ENCODE assay signal across 17 cellular contexts in the genomic region with DNA sequence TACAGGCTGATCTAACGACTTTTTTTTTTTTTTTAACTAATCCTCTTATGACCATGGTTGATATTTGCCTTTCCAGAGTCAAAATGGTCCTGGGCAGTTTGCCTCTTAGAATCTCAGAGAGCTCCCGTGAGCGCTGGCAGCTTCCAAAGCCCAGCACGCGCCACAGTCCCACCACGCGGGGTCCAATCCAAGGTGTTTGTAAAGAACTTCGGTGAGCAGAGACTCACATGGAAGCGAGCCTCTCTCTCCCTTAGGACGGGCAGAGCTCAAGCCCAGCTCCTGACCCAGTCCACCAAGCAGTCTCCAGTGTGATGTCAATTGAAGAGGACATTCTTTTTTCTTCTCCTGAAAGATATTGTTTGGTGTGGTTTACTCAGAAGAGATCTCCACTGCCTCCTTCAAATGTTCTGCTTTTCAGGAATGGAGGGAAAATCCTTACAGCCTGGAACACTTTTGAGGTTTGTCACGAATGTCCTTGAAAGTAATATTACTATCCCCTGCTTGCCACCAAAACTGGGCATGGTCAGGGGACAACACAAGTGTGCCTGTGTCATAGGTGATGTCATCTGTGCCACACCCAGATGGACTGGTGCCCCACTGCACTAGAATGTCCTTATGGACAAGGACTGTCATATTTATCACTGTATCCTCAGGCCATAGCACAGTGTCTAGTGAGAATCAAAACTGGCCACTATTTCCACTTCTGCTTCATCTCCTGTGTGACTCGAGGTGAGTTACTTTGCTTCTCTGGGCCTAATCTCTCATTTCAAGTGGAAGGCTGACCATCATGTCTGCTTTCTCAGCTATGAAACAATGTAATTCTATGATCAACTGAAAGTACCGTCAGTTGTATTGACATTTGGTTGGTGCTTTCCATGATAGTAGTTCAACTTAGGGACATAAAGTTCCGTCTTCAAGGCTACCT.
"Had no signal": no experiment of that assay in that cellular context is flagged by ENCODE, and none has a peak within 500 bp of the region (broad histone marks: within the 10 kb centered on the region; RNA-seq: fewer than 3 reads in every experiment).

No MANE protein-coding gene starts in this region.

- H3K4me3 ChIP-seq: dorsolateral prefrontal cortex, left lung, lung, neural progenitor cell, pancreas had no signal

- H3K4me1 ChIP-seq: neural progenitor cell had no signal

- FAIRE-seq: frontal cortex, pancreas had no signal

- H3K27me3 Mint-ChIP-seq: natural killer cell treated with Interleukin-12 subunit alpha and Interleukin-12 subunit beta and Interleukin-15 and Interleukin-18, amount 100 ng/mL, for 72 hours; progenitor cell of endocrine pancreas had no signal

- H3K4me1 Mint-ChIP-seq: neural progenitor cell had no signal

- DNase-seq: cortex of kidney; dorsolateral prefrontal cortex; effector CD8-positive, alpha-beta T cell; islet precursor cell; left lung; mesenchymal stem cell; midbrain; occipital lobe; pancreas; stimulated activated CD4-positive, alpha-beta T cell treated with anti-CD3 and anti-CD28 coated beads, Interleukin-2, amount 100 ng/mL, for 24 hours; stimulated activated naive CD4-positive, alpha-beta T cell; trophoblast cell had no signal

- H3K4me3 Mint-ChIP-seq: natural killer cell treated with Interleukin-12 subunit alpha and Interleukin-12 subunit beta and Interleukin-15 and Interleukin-18, amount 100 ng/mL, for 72 hours; neural progenitor cell had no signal

- H3K36me3 Mint-ChIP-seq: neural progenitor cell had no signal

- H3K9me3 ChIP-seq: left lung, pancreas had no signal

- H3K9ac ChIP-seq: neural progenitor cell had no signal

- H3K4me2 ChIP-seq: neural progenitor cell had no signal

- H3K27ac Mint-ChIP-seq: natural killer cell treated with Interleukin-12 subunit alpha and Interleukin-12 subunit beta and Interleukin-15 and Interleukin-18, amount 100 ng/mL, for 72 hours; neural progenitor cell; progenitor cell of endocrine pancreas had no signal

- H3K27me3 ChIP-seq: left lung, neural progenitor cell, pancreas had no signal

- H3K9me3 Mint-ChIP-seq: natural killer cell treated with Interleukin-12 subunit alpha and Interleukin-12 subunit beta and Interleukin-15 and Interleukin-18, amount 100 ng/mL, for 72 hours; neural progenitor cell had no signal

- H2AFZ ChIP-seq: neural progenitor cell had no signal

- H3K27ac ChIP-seq: dorsolateral prefrontal cortex, left lung, neural progenitor cell, pancreas had no signal

- H3K36me3 ChIP-seq: left lung, neural progenitor cell, pancreas had no signal
